8 cellular contexts compared by ENCODE assay signal in genomic region chr17:58691701-58692238, GRCh38. TPM values are rescaled to one million over a fixed set of nuclear protein-coding genes. Genes with fewer than 3 reads are reported as not detected.
DNase-seq lines count a peak whose midpoint lies in the region; ATAC-seq, FAIRE-seq and TF ChIP-seq lines count a peak whose summit lies in the region.

Gene TEX14, minus strand, starts transcription at chr17:58692045. Its CDS starts 40,044 bp downstream, at chr17:58652001.

- TF ChIP-seq POLR2A in HepG2 (IDR thresholded peaks at IDR 0.05; ENCODE audit: insufficient read depth in 1 of 2, low read depth in 2 of 2, low read length in 2 of 2): no peak
- TF ChIP-seq POLR2A in thyroid gland (IDR thresholded peaks at IDR 0.05): no peak

- peak within 1 kb of the TSS; percentile 96 for H3K27ac Mint-ChIP-seq in activated CD4-positive, alpha-beta T cell treated with anti-CD3 and anti-CD28 coated beads, Interleukin-2, amount 10 ng/mL, durations not matched to agents 24 days and 14 days
- H3K27ac Mint-ChIP-seq in activated naive CD8-positive, alpha-beta T cell treated with anti-CD3 and anti-CD28 coated beads, Interleukin-2, amount 50 U/mL, for 24 hours: peak within 1 kb of the TSS; percentile 93

- no peak for TF ChIP-seq CTCF in HepG2 (CRISPR knock-in tag; IDR thresholded peaks at IDR 0.05)
- no peak for TF ChIP-seq CTCF in thyroid gland (IDR thresholded peaks at IDR 0.05)

- in situ Hi-C loops in HepG2 (cut with HindIII; ENCODE audit: extremely low pct_ligation_motif_present, low pct_unique_long_range_greater_than_20kb): no loop called here

- no TSS peak for BruUV-seq in HepG2 (replicated peaks; lab: Mats Ljungman, UMichigan)

- H3K9me3 ChIP-seq in HepG2 (ENCODE audit: low read length): no peaks in the 10 kb centered on the region
- H3K9me3 ChIP-seq in thyroid gland: no peaks in the 10 kb centered on the region

- H3K36me3 ChIP-seq in HepG2 (replicated peaks in 1 of 2; ENCODE audit: control insufficient read depth in 1 of 2, insufficient read depth in 2 of 2, low read length in 2 of 2) (0 out of 5 replicates have a peak, but pooled peaks cover 0 to 3% of the 10 kb centered on the region in 2 experiments), thyroid gland (no peaks in the 10 kb centered on the region)

- POLR2A ChIA-PET in HepG2 (lab: Yijun Ruan, JAX): interaction anchor here (1.2 to 4.1 kb wide), 5 partner anchors 16 to 464 kb away, joined by 4 to 49 read pairs (median 6); partner anchors contain the start of genes PRR11 and SKA2

- H2AFZ ChIP-seq in HepG2 (ENCODE audit: low read length): peak within 1 kb of the TSS; percentile 99

- CTCF ChIA-PET in HepG2 (lab: Yijun Ruan, JAX; ENCODE audit: low intra/inter-chr PET ratio, low total read pairs): no interaction called here

- H4K20me1 ChIP-seq in HepG2 (ENCODE audit: insufficient read depth, low read length): no peaks in the 10 kb centered on the region

- no peak for ATAC-seq in activated naive CD8-positive, alpha-beta T cell treated with anti-CD3 and anti-CD28 coated beads, Interleukin-2, amount 50 U/mL, for 24 hours
- ATAC-seq in HepG2 (no peak), GM18519 (IDR thresholded peaks at IDR 0.05; ENCODE audit: low FRiP score, unreplicated experiment) (no peak)

- H3K79me2 ChIP-seq in HepG2 (ENCODE audit: insufficient read depth, low read length): peaks cover 19% of the 10 kb centered on the region

- peaks cover 21% of the 10 kb centered on the region for H3K4me1 Mint-ChIP-seq in activated CD4-positive, alpha-beta T cell treated with anti-CD3 and anti-CD28 coated beads, Interleukin-2, amount 10 ng/mL, durations not matched to agents 24 days and 14 days
- H3K4me1 Mint-ChIP-seq in activated naive CD8-positive, alpha-beta T cell treated with anti-CD3 and anti-CD28 coated beads, Interleukin-2, amount 50 U/mL, for 24 hours: peaks cover 34% of the 10 kb centered on the region

- H3K27me3 Mint-ChIP-seq in activated CD4-positive, alpha-beta T cell treated with anti-CD3 and anti-CD28 coated beads, Interleukin-2, amount 10 ng/mL, durations not matched to agents 24 days and 14 days: no peaks in the 10 kb centered on the region
- H3K27me3 Mint-ChIP-seq in activated naive CD8-positive, alpha-beta T cell treated with anti-CD3 and anti-CD28 coated beads, Interleukin-2, amount 50 U/mL, for 24 hours: no peaks in the 10 kb centered on the region

- 96% methylated on average over 19 of the region's 19 CpGs for WGBS in HepG2 (ENCODE audit: low lambda C conversion rate)
- WGBS in thyroid gland, 2 donors: 90 to 94% methylated on average over 18 of the region's 19 CpGs

- H3K9me3 Mint-ChIP-seq in activated CD4-positive, alpha-beta T cell treated with anti-CD3 and anti-CD28 coated beads, Interleukin-2, amount 10 ng/mL, durations not matched to agents 24 days and 14 days: peaks cover 4% of the 10 kb centered on the region
- H3K9me3 Mint-ChIP-seq in activated naive CD8-positive, alpha-beta T cell treated with anti-CD3 and anti-CD28 coated beads, Interleukin-2, amount 50 U/mL, for 24 hours: no peaks in the 10 kb centered on the region

- peaks cover 24% of the 10 kb centered on the region for H3K36me3 Mint-ChIP-seq in activated CD4-positive, alpha-beta T cell treated with anti-CD3 and anti-CD28 coated beads, Interleukin-2, amount 10 ng/mL, durations not matched to agents 24 days and 14 days (ENCODE audit: low read depth)
- H3K36me3 Mint-ChIP-seq in activated naive CD8-positive, alpha-beta T cell treated with anti-CD3 and anti-CD28 coated beads, Interleukin-2, amount 50 U/mL, for 24 hours (ENCODE audit: low read depth): peaks cover 21% of the 10 kb centered on the region

- FAIRE-seq in HepG2 (lab: Jason Lieb, UNC): no peak

- H3K4me1 ChIP-seq in HepG2 (ENCODE audit: insufficient read depth, low read length) (peaks cover 26% of the 10 kb centered on the region), thyroid gland (peaks cover 0 to 6% of the 10 kb centered on the region in 2 donors)

- H3K4me3 Mint-ChIP-seq in activated CD4-positive, alpha-beta T cell treated with anti-CD3 and anti-CD28 coated beads, Interleukin-2, amount 10 ng/mL, durations not matched to agents 24 days and 14 days: peak within 1 kb of the TSS; percentile 95
- H3K4me3 Mint-ChIP-seq in activated naive CD8-positive, alpha-beta T cell treated with anti-CD3 and anti-CD28 coated beads, Interleukin-2, amount 50 U/mL, for 24 hours: peak within 1 kb of the TSS; percentile 92

- no peak for DNase-seq in activated CD4-positive, alpha-beta T cell treated with anti-CD3 and anti-CD28 coated beads, Interleukin-2, amount 10 ng/mL, durations not matched to agents 24 days and 14 days
- no peak for DNase-seq in activated CD4-positive, alpha-beta T cell treated with anti-CD3 and anti-CD28 coated beads, Interleukin-2, amount 50 U/mL, for 4 hours
- no peak for DNase-seq in activated naive CD8-positive, alpha-beta T cell treated with anti-CD3 and anti-CD28 coated beads, Interleukin-2, amount 50 U/mL, for 24 hours
- DNase-seq in HepG2 (ENCODE audit: low spot score): no peak
- DNase-seq in thyroid gland: no peak
- no peak for DNase-seq in SKM-1 treated with dmso at 0.1 percent for 144 hours (lab: John Stamatoyannopoulos, UW; ENCODE audit: unreplicated experiment)
- DNase-seq in stimulated activated CD4-positive, alpha-beta T cell treated with anti-CD3 and anti-CD28 coated beads, Interleukin-4, amount 100 ng/mL, for 24 hours: no peak

- H3K27ac ChIP-seq in HepG2 (ENCODE audit: extremely low read length, insufficient read depth, low read length) (peak within 1 kb of the TSS; percentile 77), thyroid gland (peak within 1 kb of the TSS; percentile 1 to 67 (median 64))

- H3K27me3 ChIP-seq in HepG2 (ENCODE audit: control insufficient read depth in 1 of 2, insufficient read depth in 2 of 2, low read length in 2 of 2) (peaks cover 1 to 7% of the 10 kb centered on the region in 2 experiments; a peak in 1 of 5 replicates), thyroid gland (no peaks in the 10 kb centered on the region)

- TF ChIP-seq RAD21 in HepG2 (CRISPR knock-in tag; IDR thresholded peaks at IDR 0.05): no peak

- intact Hi-C loops in activated CD4-positive, alpha-beta T cell treated with anti-CD3 and anti-CD28 coated beads, Interleukin-2, amount 10 ng/mL, durations not matched to agents 24 days and 14 days (cut with micrococcal nuclease): loop anchor here (1.0 to 5.0 kb wide), 4 partner anchors 19 to 174 kb away; no protein-coding TSS in a partner anchor
- intact Hi-C loops in HepG2 (cut with micrococcal nuclease; ENCODE audit: unreplicated experiment): loop anchor here (1.0 to 5.0 kb wide), 2 partner anchors 59 to 174 kb away; no protein-coding TSS in a partner anchor
- intact Hi-C loops in thyroid gland (cut with DNase I): no loop called here

- H3K4me3 ChIP-seq in HepG2 (replicated peaks in 1 of 3; ENCODE audit: insufficient read depth in 1 of 3, low read depth in 2 of 3, low read length in 3 of 3): peak within 1 kb of the TSS; percentile 63 to 85 (median 69)
- H3K4me3 ChIP-seq in thyroid gland (replicated peaks in 1 of 3): peak within 1 kb of the TSS; percentile 32 to 49 (median 45)

- H3K4me2 ChIP-seq in HepG2 (ENCODE audit: low read depth, low read length): peak within 1 kb of the TSS; percentile 89

- H3K9ac ChIP-seq in HepG2 (ENCODE audit: insufficient read depth, low read depth, low read length): peak within 1 kb of the TSS; percentile 78

- no peak for TF ChIP-seq EP300 in HepG2 (IDR thresholded peaks at IDR 0.05; ENCODE audit: low read depth in 2 of 2, low read length in 2 of 2)
- TF ChIP-seq EP300 in HepG2 (CRISPR knock-in tag; IDR thresholded peaks at IDR 0.05; ENCODE audit: borderline replicate concordance): no peak

TF ChIP-seq in HepG2, 621 proteins besides CTCF, POLR2A, EP300 and RAD21 (continues in another document):
- TF ChIP-seq CREBL2 (CRISPR knock-in tag; IDR thresholded peaks at IDR 0.05; ENCODE audit: borderline replicate concordance) (no peak), MYPOP (CRISPR knock-in tag; IDR thresholded peaks at IDR 0.05) (no peak)

RNA-seq across cellular contexts. Expression of gene TEX14, which starts in this region (rescaled TPM):
- total RNA-seq in activated CD4-positive, alpha-beta T cell treated with anti-CD3 and anti-CD28 coated beads, Interleukin-2, amount 10 ng/mL, durations not matched to agents 24 days and 14 days: 0.07 TPM in 2 replicates
- total RNA-seq in HepG2 (2016; rRNA removed; fragmentation: Illumina TruSeq; extraction: Trizol) (0.07 TPM in 1 of 2 replicates, not detected in the other), thyroid gland (1 to 10 TPM in 1 of 4 donors, under 1 TPM in 3; 0.11 to 2.3 (median 0.27) TPM)
- total RNA-seq in HepG2 (2016; cell fraction: cytosol; rRNA removed; fragmentation: Illumina TruSeq; extraction: Trizol; ENCODE audit: low read depth): not detected in 2 replicates
- not detected in 2 replicates for total RNA-seq in HepG2 (2016; cell fraction: insoluble cytoplasmic fraction; rRNA removed; fragmentation: Illumina TruSeq; extraction: Trizol)
- not detected in 2 replicates for total RNA-seq in HepG2 (2016; cell fraction: membrane; rRNA removed; fragmentation: Illumina TruSeq; extraction: Trizol)
- 0.06 TPM in 1 of 2 replicates, not detected in the other for total RNA-seq in HepG2 (2016; cell fraction: nucleus; rRNA removed; fragmentation: Illumina TruSeq; extraction: Trizol)
- polyA plus RNA-seq in HepG2 (2011; rRNA removed): 0.03 and 0.04 TPM in 2 replicates
- 0.01 and 0.03 TPM in 2 replicates for polyA plus RNA-seq in HepG2 (2011; cell fraction: cytosol; rRNA removed)
- 0.09 and 0.11 TPM in 2 replicates for polyA plus RNA-seq in HepG2 (2011; cell fraction: nucleus; rRNA removed)
- polyA plus RNA-seq in HepG2 (2012): 0.08 TPM in 1 of 2 replicates, not detected in the other
- not detected in 2 replicates for polyA plus RNA-seq in HepG2 (2016; cell fraction: cytosol; fragmentation: Illumina TruSeq; extraction: Trizol; ENCODE audit: low read depth)
- not detected in 2 replicates for polyA plus RNA-seq in HepG2 (2016; cell fraction: insoluble cytoplasmic fraction; fragmentation: Illumina TruSeq; extraction: Trizol; ENCODE audit: low read depth)
- polyA plus RNA-seq in HepG2 (2016; cell fraction: membrane; fragmentation: Illumina TruSeq; extraction: Trizol; ENCODE audit: low read depth): not detected in 2 replicates
- not detected in 2 replicates for polyA plus RNA-seq in HepG2 (2016; cell fraction: nucleus; fragmentation: Illumina TruSeq; extraction: Trizol; ENCODE audit: insufficient read depth, low read depth)
- polyA minus RNA-seq in HepG2 (2011; rRNA and poly(A)+ RNA removed; ENCODE audit: low replicate concordance): 0.02 and 0.04 TPM in 2 replicates
- not detected in 2 replicates for polyA minus RNA-seq in HepG2 (2011; cell fraction: cytosol; rRNA and poly(A)+ RNA removed)
- 0.12 and 0.26 TPM in 2 replicates for polyA minus RNA-seq in HepG2 (2011; cell fraction: nucleus; rRNA and poly(A)+ RNA removed)
